ENCODE assay signal across 10 cellular contexts in genomic region chr1:1550591-1551432, GRCh38. TPM values are rescaled to one million over a fixed set of nuclear protein-coding genes. Genes with fewer than 3 reads are reported as not detected.
DNase-seq lines count a peak whose midpoint lies in the region; ATAC-seq and TF ChIP-seq lines count a peak whose summit lies in the region.
"Had no signal": no experiment of that assay in that cellular context is flagged by ENCODE, and none has a peak within 500 bp of the region (broad histone marks: within the 10 kb centered on the region; RNA-seq: fewer than 3 reads in every experiment).

No MANE protein-coding gene starts in this region.

- POLR2A ChIA-PET in RWPE1 (lab: Yijun Ruan, JAX; ENCODE audit: low non-redundant PET): no interaction called here
- POLR2A ChIA-PET in CD8-positive, alpha-beta T cell (lab: Charles Lee): no interaction called here

- no peaks in the 10 kb centered on the region for H3K36me3 ChIP-seq in CD8-positive, alpha-beta T cell (ENCODE audit: insufficient read depth, low read length)

- peak overlapping the region; percentile 46 for H3K27ac ChIP-seq in RWPE1
- H3K27ac ChIP-seq in CD8-positive, alpha-beta T cell (ENCODE audit: low read depth, low read length): no peak overlapping the region

- no peaks in the 10 kb centered on the region for H3K36me3 Mint-ChIP-seq in CD8-positive, alpha-beta T cell

- CTCF ChIA-PET in RWPE1 (lab: Yijun Ruan, JAX): interaction anchor here (0.6 kb wide), 2 partner anchors 46 to 59 kb away, joined by 3 read pairs; no protein-coding TSS in a partner anchor
- CTCF ChIA-PET in CD8-positive, alpha-beta T cell (lab: Charles Lee): no interaction called here

- H3K9me3 Mint-ChIP-seq in CD8-positive, alpha-beta T cell: no peaks in the 10 kb centered on the region

- H3K4me1 Mint-ChIP-seq in CD8-positive, alpha-beta T cell (ENCODE audit: low read depth): peaks cover 3% of the 10 kb centered on the region

- no peaks in the 10 kb centered on the region for H3K4me1 ChIP-seq in CD8-positive, alpha-beta T cell (ENCODE audit: insufficient read depth, low read length)

- H3K4me3 Mint-ChIP-seq in CD8-positive, alpha-beta T cell: no peak overlapping the region

- DNase-seq in GM12864 (ENCODE audit: low read depth): no peak
- no peak for DNase-seq in RWPE1 (ENCODE audit: low spot score)
- DNase-seq in fibroblast of mammary gland (ENCODE audit: low read depth): peak; percentile 80
- DNase-seq in retinal pigment epithelial cell (ENCODE audit: low read depth): no peak
- no peak for DNase-seq in CD8-positive, alpha-beta T cell
- DNase-seq in pons (ENCODE audit: low spot score): no peak
- no peak for DNase-seq in NCI-H1436 treated with DMSO at 0.1 percent for 48 hours (lab: John Stamatoyannopoulos, UW)
- DNase-seq: NCI-H524; stimulated activated naive CD4-positive, alpha-beta T cell treated with Interleukin-2 at 50 U/mL for 16 hours had no signal

- TF ChIP-seq CTCF in GM12864 (IDR thresholded peaks at IDR 0.05; ENCODE audit: low read depth, low read length, missing control alignments): peak; percentile 35
- no peak for TF ChIP-seq CTCF in RWPE1 (conservative IDR thresholded peaks at IDR 0.05; ENCODE audit: low read depth)
- peak; percentile 61 for TF ChIP-seq CTCF in fibroblast of mammary gland (conservative IDR thresholded peaks at IDR 0.05; ENCODE audit: control insufficient read depth, insufficient read depth, low read depth, low read length)
- peak; percentile 56 for TF ChIP-seq CTCF in retinal pigment epithelial cell (conservative IDR thresholded peaks at IDR 0.05; ENCODE audit: low read depth, low read length)
- TF ChIP-seq CTCF in CD8-positive, alpha-beta T cell (IDR thresholded peaks at IDR 0.05): no peak

- H3K9me3 ChIP-seq in CD8-positive, alpha-beta T cell (ENCODE audit: low read length): no peaks in the 10 kb centered on the region

- no peaks in the 10 kb centered on the region for H3K27me3 ChIP-seq in CD8-positive, alpha-beta T cell (ENCODE audit: insufficient read depth, low read length)

- no peaks in the 10 kb centered on the region for H3K27me3 Mint-ChIP-seq in CD8-positive, alpha-beta T cell (ENCODE audit: low read depth)

- intact Hi-C loops in CD8-positive, alpha-beta T cell (cut with DNase I, micrococcal nuclease): no loop called here

- H3K4me3 ChIP-seq in GM12864 (ENCODE audit: low read depth, low read length) (no peak overlapping the region), fibroblast of mammary gland (ENCODE audit: control insufficient read depth, low read depth, low read length) (no peak overlapping the region), retinal pigment epithelial cell (ENCODE audit: low read length) (no peak overlapping the region)
- no peak overlapping the region for H3K4me3 ChIP-seq in CD8-positive, alpha-beta T cell (ENCODE audit: low read depth, low read length)

- ATAC-seq in CD8-positive, alpha-beta T cell: no peak
- no peak for ATAC-seq in activated CD4-positive, CD25-positive, alpha-beta regulatory T cell treated with anti-CD3 and anti-CD28 coated beads, Interleukin-2, amount 50 U/mL, for 24 hours

- no peak overlapping the region for H3K27ac Mint-ChIP-seq in CD8-positive, alpha-beta T cell

RNA-seq across cellular contexts. Expression of gene TMEM240, which starts 10.4 kb away (rescaled TPM):
- 1 to 10 TPM; 1.0 to 1.3 TPM for total RNA-seq in CD8-positive, alpha-beta T cell

RNA-seq across cellular contexts. Expression of gene SSU72, which starts 23.9 kb away (rescaled TPM):
- total RNA-seq in CD8-positive, alpha-beta T cell: 10 to 100 TPM; 86.8 to 87.9 TPM

RNA-seq across cellular contexts. Expression of gene ATAD3A, which starts 38.9 kb away (rescaled TPM):
- 10 to 100 TPM; 27.0 to 29.6 TPM for total RNA-seq in CD8-positive, alpha-beta T cell

RNA-seq across cellular contexts. Expression of gene FNDC10, which starts 49.1 kb away (rescaled TPM):
- 1 to 10 TPM; 1.1 to 1.6 TPM for total RNA-seq in CD8-positive, alpha-beta T cell

Comparison
In these comparisons a context has a peak if more than half of its experiments do, and no peak if none do; other contexts are left out.
1. CTCF ChIP-seq: peak in GM12864 (single experiment), fibroblast of mammary gland (single experiment) and retinal pigment epithelial cell (single experiment); none in RWPE1 (single experiment) and CD8-positive, alpha-beta T cell (single experiment).